In genomic region chr15:79977431-79977940, GRCh38 we compare ENCODE assay signal across 1 cellular context.
TF ChIP-seq lines count a peak whose summit lies in the region.

No MANE protein-coding gene starts in this region.

TF ChIP-seq in GM23338, 12 proteins besides CTCF, POLR2A, EP300 and RAD21 (continued from another document):
- no peak for TF ChIP-seq ZNF331 (CRISPR knock-in tag; IDR thresholded peaks at IDR 0.05; ENCODE audit: low read depth)
